20 cellular contexts compared by ENCODE assay signal in genomic region chr10:30114401-30114800, GRCh38.
"Had no signal": no experiment of that assay in that cellular context is flagged by ENCODE, and none has a peak within 500 bp of the region (broad histone marks: within the 10 kb centered on the region; RNA-seq: fewer than 3 reads in every experiment).

No MANE protein-coding gene starts in this region.

- ATAC-seq: activated CD4-positive, CD25-positive, alpha-beta regulatory T cell treated with anti-CD3 and anti-CD28 coated beads, Interleukin-2, amount 50 U/mL, for 24 hours; activated T-cell treated with anti-CD3 and anti-CD28 coated beads, Interleukin-2, amount 50 U/mL, for 4 hours; activated T-helper 17 cell treated with anti-CD3 and anti-CD28 coated beads, Interleukin-2, amount 50 U/mL, for 72 hours; naive thymus-derived CD4-positive, alpha-beta T cell; T-cell had no signal

- H3K4me3 Mint-ChIP-seq: activated CD4-positive, alpha-beta memory T cell treated with anti-CD3 and anti-CD28 coated beads for 36 hours; activated T-cell treated with anti-CD3 and anti-CD28 coated beads, Interleukin-2, amount 50 U/mL, for 4 hours; activated T-helper 17 cell treated with anti-CD3 and anti-CD28 coated beads, Interleukin-2, amount 50 U/mL, for 72 hours; naive thymus-derived CD4-positive, alpha-beta T cell; T-cell had no signal

- H3K27ac ChIP-seq: epithelial cell of prostate, esophagus squamous epithelium, heart right ventricle had no signal

- H3K4me3 ChIP-seq: esophagus squamous epithelium had no signal

- H3K4me1 ChIP-seq: transverse colon had no signal

- H3K4me1 Mint-ChIP-seq: activated T-helper 17 cell treated with anti-CD3 and anti-CD28 coated beads, Interleukin-2, amount 50 U/mL, for 72 hours; T-cell had no signal

- H3K9me3 Mint-ChIP-seq: activated CD4-positive, alpha-beta memory T cell treated with anti-CD3 and anti-CD28 coated beads for 36 hours; activated naive CD4-positive, alpha-beta T cell treated with anti-CD3 and anti-CD28 coated beads, Interleukin-2, amount 50 U/mL, for 72 hours; activated T-cell treated with anti-CD3 and anti-CD28 coated beads, Interleukin-2, amount 50 U/mL, for 4 hours had no signal

- H3K36me3 ChIP-seq: esophagus squamous epithelium, heart right ventricle, transverse colon had no signal

- DNase-seq: activated CD4-positive, alpha-beta memory T cell treated with anti-CD3 and anti-CD28 coated beads for 36 hours; activated CD4-positive, alpha-beta T cell treated with anti-CD3 and anti-CD28 coated beads for 48 hours; activated naive CD4-positive, alpha-beta T cell; activated T-cell treated with anti-CD3 and anti-CD28 coated beads, Interleukin-2, amount 50 U/mL, for 4 hours; central memory CD4-positive, alpha-beta T cell; effector CD4-positive, alpha-beta T cell; esophagus squamous epithelium; foreskin melanocyte; heart right ventricle; naive thymus-derived CD4-positive, alpha-beta T cell; stimulated activated CD4-positive, alpha-beta T cell treated with anti-CD3 and anti-CD28 coated beads, Interleukin-2, amount 100 ng/mL, for 48 hours; stimulated activated naive CD4-positive, alpha-beta T cell treated with Interleukin-2 at 50 U/mL for 16 hours; T-cell; transverse colon had no signal

- H3K36me3 Mint-ChIP-seq: activated CD4-positive, alpha-beta memory T cell treated with anti-CD3 and anti-CD28 coated beads for 36 hours; activated naive CD4-positive, alpha-beta T cell treated with anti-CD3 and anti-CD28 coated beads, Interleukin-2, amount 50 U/mL, for 72 hours; mesothelial cell of epicardium; naive thymus-derived CD4-positive, alpha-beta T cell; T-cell had no signal

- H3K27me3 ChIP-seq: esophagus squamous epithelium, testis, transverse colon had no signal

- H3K9me3 ChIP-seq: esophagus squamous epithelium, heart right ventricle, testis, transverse colon had no signal

- H3K27ac Mint-ChIP-seq: activated CD4-positive, alpha-beta memory T cell treated with anti-CD3 and anti-CD28 coated beads for 36 hours; activated T-helper 17 cell treated with anti-CD3 and anti-CD28 coated beads, Interleukin-2, amount 50 U/mL, for 72 hours; naive thymus-derived CD4-positive, alpha-beta T cell; T-cell had no signal
